In the genomic region with DNA sequence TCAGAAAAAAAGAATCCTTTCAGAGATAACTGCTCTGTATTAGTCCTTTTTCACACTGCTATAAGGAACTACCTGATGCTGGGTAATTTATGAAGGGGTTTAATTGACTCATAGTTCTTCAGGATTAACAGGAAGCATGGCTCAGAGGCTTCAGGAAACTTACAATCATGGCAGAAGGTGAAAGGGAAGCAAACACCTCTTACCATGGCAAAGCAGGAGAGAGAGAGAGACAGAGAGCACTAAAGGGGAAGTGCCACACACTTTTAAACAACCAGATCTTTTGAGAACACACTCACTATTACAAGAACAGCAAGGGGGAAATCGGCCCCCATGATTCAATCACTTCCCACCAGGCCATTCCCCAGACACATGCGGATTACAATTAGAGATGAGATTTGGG, we compare ENCODE assay signal across 25 cellular contexts.
"Had no signal": no experiment of that assay in that cellular context is flagged by ENCODE, and none has a peak within 500 bp of the region (broad histone marks: within the 10 kb centered on the region; RNA-seq: fewer than 3 reads in every experiment).

No MANE protein-coding gene starts in this region.

- H3K36me3 Mint-ChIP-seq: activated naive CD8-positive, alpha-beta T cell treated with anti-CD3 and anti-CD28 coated beads for 36 hours; naive B cell; type B pancreatic cell had no signal

- H3K27ac ChIP-seq: body of pancreas, colonic mucosa, gastrocnemius medialis, prostate gland, right atrium auricular region had no signal

- H3K27me3 ChIP-seq: body of pancreas, colonic mucosa, gastrocnemius medialis, right atrium auricular region had no signal

- H3K4me3 ChIP-seq: body of pancreas, colonic mucosa, gastrocnemius medialis, mucosa of descending colon, prostate gland, right atrium auricular region had no signal

- H3K9me3 ChIP-seq: body of pancreas, colonic mucosa, gastrocnemius medialis, mucosa of descending colon, prostate gland, right atrium auricular region had no signal

- H3K4me3 Mint-ChIP-seq: activated CD4-positive, alpha-beta memory T cell treated with anti-CD3 and anti-CD28 coated beads, Interleukin-2, amount 10 ng/mL, durations not matched to agents 7 days and 5 days; activated naive CD8-positive, alpha-beta T cell treated with anti-CD3 and anti-CD28 coated beads for 36 hours; activated T-helper 17 cell treated with anti-CD3 and anti-CD28 coated beads, Interleukin-2, amount 50 U/mL, for 72 hours; naive B cell; neural crest cell; stimulated activated naive CD8-positive, alpha-beta T cell treated with anti-CD3 and anti-CD28 coated beads, Interleukin-15, amount 100 ng/mL, for 72 hours; type B pancreatic cell had no signal

- H3K4me1 Mint-ChIP-seq: activated CD4-positive, alpha-beta memory T cell treated with anti-CD3 and anti-CD28 coated beads, Interleukin-2, amount 10 ng/mL, durations not matched to agents 7 days and 5 days; activated T-helper 17 cell treated with anti-CD3 and anti-CD28 coated beads, Interleukin-2, amount 50 U/mL, for 72 hours; naive B cell; stimulated activated naive CD8-positive, alpha-beta T cell treated with anti-CD3 and anti-CD28 coated beads, Interleukin-15, amount 100 ng/mL, for 72 hours had no signal

- DNase-seq: activated CD4-positive, alpha-beta memory T cell treated with anti-CD3 and anti-CD28 coated beads, Interleukin-2, amount 10 ng/mL, durations not matched to agents 7 days and 5 days; activated CD4-positive, alpha-beta T cell treated with anti-CD3 and anti-CD28 coated beads for 48 hours; activated CD4-positive, CD25-positive, alpha-beta regulatory T cell; activated naive CD4-positive, alpha-beta T cell; activated naive CD8-positive, alpha-beta T cell treated with anti-CD3 and anti-CD28 coated beads for 36 hours; activated T-cell treated with anti-CD3 and anti-CD28 coated beads, Interleukin-2, amount 50 U/mL, for 1 hour; amniotic stem cell; body of pancreas; central memory CD4-positive, alpha-beta T cell; colonic mucosa; gastrocnemius medialis; head of caudate nucleus; mesenchymal stem cell; mucosa of descending colon; naive B cell; stimulated activated CD4-positive, alpha-beta T cell treated with anti-CD3 and anti-CD28 coated beads, Interleukin-4, amount 100 ng/mL, for 1 hour; stimulated activated naive CD8-positive, alpha-beta T cell treated with anti-CD3 and anti-CD28 coated beads, Interleukin-15, amount 100 ng/mL, for 72 hours; T-helper 1 cell; T1000 had no signal

- H3K27me3 Mint-ChIP-seq: naive B cell had no signal

- H3K9me3 Mint-ChIP-seq: activated CD4-positive, alpha-beta memory T cell treated with anti-CD3 and anti-CD28 coated beads, Interleukin-2, amount 10 ng/mL, durations not matched to agents 7 days and 5 days; activated T-helper 17 cell treated with anti-CD3 and anti-CD28 coated beads, Interleukin-2, amount 50 U/mL, for 72 hours had no signal

- H3K36me3 ChIP-seq: colonic mucosa, gastrocnemius medialis, prostate gland, right atrium auricular region had no signal

- FAIRE-seq: endometrium had no signal

- ATAC-seq: activated T-helper 17 cell treated with anti-CD3 and anti-CD28 coated beads, Interleukin-2, amount 50 U/mL, for 72 hours; body of pancreas; gastrocnemius medialis; mucosa of descending colon; stimulated activated naive CD8-positive, alpha-beta T cell treated with anti-CD3 and anti-CD28 coated beads, Interleukin-15, amount 100 ng/mL, for 72 hours had no signal

- H3K4me1 ChIP-seq: body of pancreas, colonic mucosa, gastrocnemius medialis, prostate gland had no signal

- H3K27ac Mint-ChIP-seq: activated CD4-positive, alpha-beta memory T cell treated with anti-CD3 and anti-CD28 coated beads, Interleukin-2, amount 10 ng/mL, durations not matched to agents 7 days and 5 days; activated naive CD8-positive, alpha-beta T cell treated with anti-CD3 and anti-CD28 coated beads for 36 hours; activated T-helper 17 cell treated with anti-CD3 and anti-CD28 coated beads, Interleukin-2, amount 50 U/mL, for 72 hours; naive B cell; stimulated activated naive CD8-positive, alpha-beta T cell treated with anti-CD3 and anti-CD28 coated beads, Interleukin-15, amount 100 ng/mL, for 72 hours; type B pancreatic cell had no signal
